Comparison of ENCODE assay signal across 16 cellular contexts in genomic region chr13:28744656-28745055, GRCh38. TPM values are rescaled to one million over a fixed set of nuclear protein-coding genes. Genes with fewer than 3 reads are reported as not detected.
DNase-seq lines count a peak whose midpoint lies in the region; ATAC-seq and TF ChIP-seq lines count a peak whose summit lies in the region.
"Had no signal": no experiment of that assay in that cellular context is flagged by ENCODE, and none has a peak within 500 bp of the region (broad histone marks: within the 10 kb centered on the region; RNA-seq: fewer than 3 reads in every experiment).

No MANE protein-coding gene starts in this region.

- no peak overlapping the region for H4K5ac ChIP-seq in mesendoderm (ENCODE audit: low read length)

- peak; percentile 54 for DNase-seq in Ammon's horn (ENCODE audit: low spot score)
- peak; percentile 72 for DNase-seq in KBM-7
- DNase-seq in ascending aorta (ENCODE audit: low spot score in 2 of 2), result no peak
- DNase-seq in mesendoderm, result peak; percentile 67
- no peak for DNase-seq in SW480 (ENCODE audit: low spot score)
- no peak for DNase-seq in aorta
- DNase-seq in mesothelial cell of epicardium (ENCODE audit: low spot score in 2 of 2, unreplicated experiment in 2 of 2), result no peak
- DNase-seq in COLO829 (ENCODE audit: low spot score), result no peak
- DNase-seq: activated CD4-positive, alpha-beta memory T cell treated with anti-CD3 and anti-CD28 coated beads for 36 hours; DMS153; NCI-H2029; occipital lobe; T-helper 9 cell had no signal

- WGBS in mesendoderm (ENCODE audit: extremely low coverage, insufficient coverage, low lambda C conversion rate), result no CpG with 5 or more reads among the region's 6 CpGs
- WGBS in aorta, 2 donors, result 78 to 85% methylated on average over 6 of the region's 6 CpGs

- intact Hi-C loops in ascending aorta (cut with DNase I) (no loop called here), aorta (cut with DNase I) (no loop called here)

- no peaks in the 10 kb centered on the region for H3K27me3 ChIP-seq in ascending aorta
- no peaks in the 10 kb centered on the region for H3K27me3 ChIP-seq in mesendoderm (ENCODE audit: insufficient read depth, low read length, poor library complexity)
- no peaks in the 10 kb centered on the region for H3K27me3 ChIP-seq in aorta (ENCODE audit: control insufficient read depth in 1 of 2, insufficient read depth in 2 of 2, low read length in 1 of 2)
- H3K27me3 ChIP-seq: adrenal gland had no signal

- H3K23ac ChIP-seq in mesendoderm (ENCODE audit: low read length), result no peak overlapping the region

- TF ChIP-seq CTCF in ascending aorta (IDR thresholded peaks at IDR 0.05), result no peak
- TF ChIP-seq CTCF in mesothelial cell of epicardium (IDR thresholded peaks at IDR 0.05; ENCODE audit: unreplicated experiment), result no peak

- no peaks in the 10 kb centered on the region for H3K79me1 ChIP-seq in mesendoderm (ENCODE audit: low read length)

- H3K4me2 ChIP-seq in mesendoderm (ENCODE audit: low read length), result no peak overlapping the region

- H3K36me3 ChIP-seq in ascending aorta (no peaks in the 10 kb centered on the region), mesendoderm (ENCODE audit: control insufficient read depth, insufficient read depth, low read length) (no peaks in the 10 kb centered on the region), aorta (ENCODE audit: control insufficient read depth in 1 of 2, insufficient read depth in 2 of 2, low read length in 1 of 2) (no peaks in the 10 kb centered on the region)
- H3K36me3 ChIP-seq: adrenal gland had no signal

- peak overlapping the region; percentile 49 for H3K56ac ChIP-seq in mesendoderm (ENCODE audit: low read length)

- no peak overlapping the region for H3K27ac Mint-ChIP-seq in mesothelial cell of epicardium
- H3K27ac Mint-ChIP-seq: activated CD4-positive, alpha-beta memory T cell treated with anti-CD3 and anti-CD28 coated beads for 36 hours; activated T-helper 1 cell treated with anti-CD3 and anti-CD28 coated beads, Interleukin-12 subunit alpha, Interleukin-12 subunit beta, Interleukin-2, Interleukin-4 antibody, amounts not matched to agents 30 ng/mL and 10 ng/mL and 1 ng/mL, durations not matched to agents 14 hours and 24 hours and 36 hours had no signal

- H3K4me3 Mint-ChIP-seq in mesothelial cell of epicardium, result no peak overlapping the region
- H3K4me3 Mint-ChIP-seq: activated CD4-positive, alpha-beta memory T cell treated with anti-CD3 and anti-CD28 coated beads for 36 hours; activated T-helper 1 cell treated with anti-CD3 and anti-CD28 coated beads, Interleukin-12 subunit alpha, Interleukin-12 subunit beta, Interleukin-2, Interleukin-4 antibody, amounts not matched to agents 30 ng/mL and 10 ng/mL and 1 ng/mL, durations not matched to agents 14 hours and 24 hours and 36 hours had no signal

- peaks cover 2% of the 10 kb centered on the region for H3K36me3 Mint-ChIP-seq in mesothelial cell of epicardium
- H3K36me3 Mint-ChIP-seq: activated CD4-positive, alpha-beta memory T cell treated with anti-CD3 and anti-CD28 coated beads for 36 hours had no signal

- H2BK120ac ChIP-seq in mesendoderm (ENCODE audit: low read depth, low read length), result peak overlapping the region; percentile 79

- in situ Hi-C loops in KBM-7 (cut with MboI; ENCODE audit: low pct_unique_long_range_greater_than_20kb, low sequenced_read_pairs), result no loop called here

- peaks cover 6% of the 10 kb centered on the region for H3K9me3 Mint-ChIP-seq in mesothelial cell of epicardium
- H3K9me3 Mint-ChIP-seq: activated CD4-positive, alpha-beta memory T cell treated with anti-CD3 and anti-CD28 coated beads for 36 hours had no signal

- no peaks in the 10 kb centered on the region for H3K79me2 ChIP-seq in mesendoderm (ENCODE audit: control insufficient read depth, insufficient read depth, low read length)

- H3K4ac ChIP-seq in mesendoderm (ENCODE audit: low read depth, low read length), result no peak overlapping the region

- H2BK5ac ChIP-seq in mesendoderm (ENCODE audit: low read length), result no peak overlapping the region

- no peak overlapping the region for H4K8ac ChIP-seq in mesendoderm (ENCODE audit: low read depth, low read length)

- H3K4me1 Mint-ChIP-seq in mesothelial cell of epicardium, result no peaks in the 10 kb centered on the region

- H3K4me3 ChIP-seq in ascending aorta (no peak overlapping the region), mesendoderm (ENCODE audit: low read length) (no peak overlapping the region), aorta (ENCODE audit: low read length in 2 of 2) (no peak overlapping the region)
- H3K4me3 ChIP-seq: adrenal gland had no signal

- H3K27me3 Mint-ChIP-seq in mesothelial cell of epicardium (ENCODE audit: low read depth), result no peaks in the 10 kb centered on the region
- H3K27me3 Mint-ChIP-seq: activated CD4-positive, alpha-beta memory T cell treated with anti-CD3 and anti-CD28 coated beads for 36 hours had no signal

- peak overlapping the region; percentile 65 for H3K18ac ChIP-seq in mesendoderm (ENCODE audit: low read length)

- H3K9me3 ChIP-seq in ascending aorta (no peaks in the 10 kb centered on the region), aorta (ENCODE audit: control insufficient read depth, low read length) (no peaks in the 10 kb centered on the region)
- H3K9me3 ChIP-seq: adrenal gland had no signal

- H3K9ac ChIP-seq in mesendoderm (ENCODE audit: low read length), result no peak overlapping the region

- H2BK15ac ChIP-seq in mesendoderm (replicated peaks; ENCODE audit: low read depth), result peak overlapping the region; percentile 57

- no peak for ATAC-seq in aorta (ENCODE audit: low FRiP score)
- ATAC-seq: HCT116 had no signal

- H2AK5ac ChIP-seq in mesendoderm (ENCODE audit: low read length), result no peak overlapping the region

- no peaks in the 10 kb centered on the region for H3K4me1 ChIP-seq in ascending aorta
- no peaks in the 10 kb centered on the region for H3K4me1 ChIP-seq in mesendoderm (ENCODE audit: control insufficient read depth, low read depth, low read length)
- H3K4me1 ChIP-seq in aorta (ENCODE audit: control insufficient read depth in 1 of 2, insufficient read depth in 2 of 2, low read length in 2 of 2), result no peaks in the 10 kb centered on the region
- H3K4me1 ChIP-seq: adrenal gland had no signal

- peak overlapping the region; percentile 3 to 55 for H3K27ac ChIP-seq in ascending aorta
- H3K27ac ChIP-seq in mesendoderm (ENCODE audit: low read depth, low read length), result peak overlapping the region; percentile 52
- H3K27ac ChIP-seq in aorta (ENCODE audit: low read depth in 1 of 2, low read length in 2 of 2), result no peak overlapping the region

RNA-seq across cellular contexts. Expression of gene SLC46A3, which starts 25.9 kb away (rescaled TPM):
- total RNA-seq in ascending aorta (2.8 TPM), aorta (10 to 100 TPM in 1 of 2 donors, 1 to 10 TPM in 1; 6.7 to 15.1 TPM), mesothelial cell of epicardium (5.8 to 6.4 TPM (median 6.1 TPM) in 3 replicates)
- polyA plus RNA-seq in mesendoderm (2013, experiment 1 of 2), result 1.1 TPM
- polyA plus RNA-seq in mesendoderm (2013, experiment 2 of 2), result 0.85 TPM
- 1 to 10 TPM; 7.6 to 9.3 TPM for polyA plus RNA-seq in aorta

Comparison
In these comparisons a context has a peak if more than half of its experiments do, and no peak if none do; other contexts are left out.
1. DNase-seq: peak in Ammon's horn (single experiment), KBM-7 (single experiment) and mesendoderm (single experiment); none in ascending aorta (0 of 2), SW480 (single experiment), aorta (0 of 2), mesothelial cell of epicardium (0 of 2) and COLO829 (single experiment).
2. H3K27ac ChIP-seq: peak in ascending aorta (2 of 2) and mesendoderm (single experiment); none in aorta (0 of 2).